In genomic region chrX:153927936-153928760, GRCh38 we compare ENCODE assay signal across 8 cellular contexts. TPM values are rescaled to one million over a fixed set of nuclear protein-coding genes. Genes with fewer than 3 reads are reported as not detected.
DNase-seq lines count a peak whose midpoint lies in the region; ATAC-seq and TF ChIP-seq lines count a peak whose summit lies in the region.

No MANE protein-coding gene starts in this region.

- peak in 1 of 2 experiments; percentile 4 for TF ChIP-seq CTCF in Caco-2 (IDR thresholded peaks at IDR 0.05; ENCODE audit: insufficient read depth in 1 of 2, low read depth in 1 of 2, low read length in 1 of 2, severe bottlenecking in 1 of 2, unreplicated experiment in 1 of 2)

- H3K4me1 Mint-ChIP-seq in Caco-2 (ENCODE audit: low read depth, unreplicated experiment) (no peaks in the 10 kb centered on the region), memory B cell (peaks cover 20% of the 10 kb centered on the region)
- peaks cover 15 to 32% of the 10 kb centered on the region in 2 donors for H3K4me1 Mint-ChIP-seq in effector memory CD8-positive, alpha-beta T cell (ENCODE audit: low read depth in 2 of 2)

- DNase-seq in Caco-2: peak; percentile 95
- DNase-seq in HT1080 (ENCODE audit: low read depth): peak; percentile 98
- DNase-seq in NOMO-1 (lab: John Stamatoyannopoulos, UW; ENCODE audit: unreplicated experiment in 2 of 2): peak; percentile 97 to 99
- DNase-seq in activated CD8-positive, alpha-beta memory T cell treated with anti-CD3 and anti-CD28 coated beads for 48 hours (ENCODE audit: low read depth in 2 of 3, low spot score in 2 of 3): peak; percentile 63 to 93 (median 74)
- peak; percentile 85 to 86 (median 86) for DNase-seq in effector memory CD8-positive, alpha-beta T cell
- DNase-seq in memory B cell (ENCODE audit: low spot score in 2 of 2): peak; percentile 80 to 89
- DNase-seq in stimulated activated CD8-positive, alpha-beta memory T cell treated with anti-CD3 and anti-CD28 coated beads, Interleukin-12 subunit alpha, Interleukin-12 subunit beta, amount 100 ng/mL, for 1 hour (ENCODE audit: low read depth): peak; percentile 77

- no peaks in the 10 kb centered on the region for H3K9me3 Mint-ChIP-seq in Caco-2 (ENCODE audit: unreplicated experiment)
- no peaks in the 10 kb centered on the region for H3K9me3 Mint-ChIP-seq in effector memory CD8-positive, alpha-beta T cell
- no peaks in the 10 kb centered on the region for H3K9me3 Mint-ChIP-seq in memory B cell

- H3K36me3 Mint-ChIP-seq in Caco-2 (ENCODE audit: insufficient read depth, unreplicated experiment) (peaks cover 36% of the 10 kb centered on the region), memory B cell (peaks cover 10% of the 10 kb centered on the region)
- H3K36me3 Mint-ChIP-seq in effector memory CD8-positive, alpha-beta T cell (ENCODE audit: insufficient read depth): peaks cover 45% of the 10 kb centered on the region

- H3K27me3 ChIP-seq in Caco-2 (replicated peaks; ENCODE audit: control insufficient read depth, insufficient read depth, low read length): no peaks in the 10 kb centered on the region

- H3K27ac Mint-ChIP-seq in Caco-2 (ENCODE audit: unreplicated experiment): peak overlapping the region; percentile 73
- H3K27ac Mint-ChIP-seq in effector memory CD8-positive, alpha-beta T cell: peak overlapping the region; percentile 95 to 99
- H3K27ac Mint-ChIP-seq in memory B cell: peak overlapping the region; percentile 96

- CTCF ChIA-PET in Caco-2 (lab: Charles Lee): interaction anchor here (0.6 to 5.0 kb wide), 4 partner anchors 8 to 260 kb away, joined by 3 to 37 read pairs (median 4); no protein-coding TSS in a partner anchor

- POLR2A ChIA-PET in Caco-2 (lab: Charles Lee): interaction anchor here (0.5 to 0.9 kb wide), 8 partner anchors 8 to 441 kb away, joined by 3 to 8 read pairs (median 3); partner anchors contain the start of genes HCFC1, IDH3G and SSR4

- H3K4me1 ChIP-seq in Caco-2: peaks cover 8% of the 10 kb centered on the region; the same call in 1 of the 2 replicates

- H3K36me3 ChIP-seq in Caco-2 (ENCODE audit: control insufficient read depth, insufficient read depth, low read length): no peaks in the 10 kb centered on the region

- peak overlapping the region; percentile 42 for H3K4me3 ChIP-seq in Caco-2 (ENCODE audit: low read depth, low read length)

- intact Hi-C loops in Caco-2 (cut with micrococcal nuclease; ENCODE audit: unreplicated experiment): loop anchor here (1.0 to 10.0 kb wide), 2 partner anchors 19 to 133 kb away; partner anchors contain the start of genes IDH3G and SSR4

- peak overlapping the region; percentile 64 for H3K4me3 Mint-ChIP-seq in Caco-2 (ENCODE audit: unreplicated experiment)
- H3K4me3 Mint-ChIP-seq in effector memory CD8-positive, alpha-beta T cell: peak overlapping the region; percentile 87 to 91
- H3K4me3 Mint-ChIP-seq in memory B cell: peak overlapping the region; percentile 93

- no peaks in the 10 kb centered on the region for H3K9me3 ChIP-seq in Caco-2

- ATAC-seq in GM21367 (IDR thresholded peaks at IDR 0.05; ENCODE audit: unreplicated experiment): peak; percentile 66
- peak; percentile 73 for ATAC-seq in effector memory CD8-positive, alpha-beta T cell (replicated peaks)
- peak; percentile 62 for ATAC-seq in memory B cell (ENCODE audit: low read depth)

- no peaks in the 10 kb centered on the region for H3K27me3 Mint-ChIP-seq in Caco-2 (ENCODE audit: insufficient read depth, unreplicated experiment)
- no peaks in the 10 kb centered on the region for H3K27me3 Mint-ChIP-seq in effector memory CD8-positive, alpha-beta T cell
- no peaks in the 10 kb centered on the region for H3K27me3 Mint-ChIP-seq in memory B cell

- no TSS peak for BruUV-seq in Caco-2 (replicated peaks; lab: Mats Ljungman, UMichigan)

RNA-seq across cellular contexts. Expression of gene ARHGAP4, which starts 2.1 kb away (rescaled TPM):
- 13.0 and 15.7 TPM in 2 replicates for total RNA-seq in Caco-2 (2022)
- total RNA-seq in HT1080 (2014; rRNA removed; shearing (Covaris generic)): 2.7 and 3.3 TPM in 2 replicates
- 5.5 and 6.7 TPM in 2 replicates for polyA plus RNA-seq in HT1080 (2015; cell fraction: cytosol; rRNA removed)
- 33.5 and 36.7 TPM in 2 replicates for polyA plus RNA-seq in HT1080 (2015; cell fraction: nucleus; rRNA removed)

RNA-seq across cellular contexts. Expression of gene NAA10, which starts 6.7 kb away (rescaled TPM):
- 91.3 and 93.8 TPM in 2 replicates for total RNA-seq in Caco-2 (2022)
- total RNA-seq in HT1080 (2014; rRNA removed; shearing (Covaris generic)): 182 and 213 TPM in 2 replicates
- polyA plus RNA-seq in HT1080 (2015; cell fraction: cytosol; rRNA removed): 224 and 268 TPM in 2 replicates
- 152 and 187 TPM in 2 replicates for polyA plus RNA-seq in HT1080 (2015; cell fraction: nucleus; rRNA removed)

RNA-seq across cellular contexts. Expression of gene RENBP, which starts 16.3 kb away (rescaled TPM):
- total RNA-seq in Caco-2 (2022): 0.75 and 1.2 TPM in 2 replicates
- total RNA-seq in HT1080 (2014; rRNA removed; shearing (Covaris generic)): 1.0 TPM in 1 of 2 replicates, not detected in the other
- not detected in 2 replicates for polyA plus RNA-seq in HT1080 (2015; cell fraction: cytosol; rRNA removed)
- not detected in 2 replicates for polyA plus RNA-seq in HT1080 (2015; cell fraction: nucleus; rRNA removed)

RNA-seq across cellular contexts. Expression of gene AVPR2, which starts 23.7 kb away (rescaled TPM):
- total RNA-seq in Caco-2 (2022): not detected in 2 replicates
- total RNA-seq in HT1080 (2014; rRNA removed; shearing (Covaris generic)): not detected in 2 replicates
- 0.09 TPM in 2 replicates for polyA plus RNA-seq in HT1080 (2015; cell fraction: cytosol; rRNA removed)
- 0.08 and 0.48 TPM in 2 replicates for polyA plus RNA-seq in HT1080 (2015; cell fraction: nucleus; rRNA removed)

RNA-seq across cellular contexts. Expression of gene L1CAM, which starts 42.2 kb away (rescaled TPM):
- 12.7 and 12.8 TPM in 2 replicates for total RNA-seq in Caco-2 (2022)
- total RNA-seq in HT1080 (2014; rRNA removed; shearing (Covaris generic)): 2.0 and 3.0 TPM in 2 replicates
- polyA plus RNA-seq in HT1080 (2015; cell fraction: cytosol; rRNA removed): 0.52 and 0.59 TPM in 2 replicates
- 1.6 and 4.3 TPM in 2 replicates for polyA plus RNA-seq in HT1080 (2015; cell fraction: nucleus; rRNA removed)

Comparison
In these comparisons a context has a peak if more than half of its experiments do, and no peak if none do; other contexts are left out.
1. Peak in every context shown above with its lines: DNase-seq, ATAC-seq and H3K4me3 ChIP-seq.